ENCODE assay signal across 7 cellular contexts in genomic region chr19:4108767-4109625, GRCh38. TPM values are rescaled to one million over a fixed set of nuclear protein-coding genes. Genes with fewer than 3 reads are reported as not detected.
A peak's percentile ranks its signal among the peaks of the same experiment; 100 is the strongest.
DNase-seq lines count a peak whose midpoint lies in the region; ATAC-seq and TF ChIP-seq lines count a peak whose summit lies in the region.

No MANE protein-coding gene starts in this region.

- peak; percentile 76 for DNase-seq in activated naive CD4-positive, alpha-beta T cell treated with anti-CD3 and anti-CD28 coated beads for 36 hours
- DNase-seq in stimulated activated CD8-positive, alpha-beta memory T cell treated with anti-CD3 and anti-CD28 coated beads, Interleukin-2, amount 100 ng/mL, for 48 hours (ENCODE audit: low read depth in 2 of 2): peak; percentile 48 to 53
- DNase-seq in breast epithelium (ENCODE audit: low spot score in 2 of 2): no peak
- DNase-seq in 8988T: no peak
- DNase-seq in mesenteric fat pad (ENCODE audit: low spot score): no peak

- peaks cover 31% of the 10 kb centered on the region for H3K4me1 ChIP-seq in OCI-LY1 (ENCODE audit: insufficient read depth, low read length, severe bottlenecking)
- no peaks in the 10 kb centered on the region for H3K4me1 ChIP-seq in breast epithelium

- H3K36me3 ChIP-seq in OCI-LY1 (ENCODE audit: insufficient read depth, low read length) (peaks cover 67% of the 10 kb centered on the region), breast epithelium (no peaks in the 10 kb centered on the region)

- H3K27me3 ChIP-seq in OCI-LY1 (ENCODE audit: insufficient read depth, low read length) (no peaks in the 10 kb centered on the region), breast epithelium (no peaks in the 10 kb centered on the region)

- no peaks in the 10 kb centered on the region for H3K9me3 Mint-ChIP-seq in activated naive CD4-positive, alpha-beta T cell treated with anti-CD3 and anti-CD28 coated beads for 36 hours

- no peak overlapping the region for H3K4me3 Mint-ChIP-seq in activated naive CD4-positive, alpha-beta T cell treated with anti-CD3 and anti-CD28 coated beads for 36 hours

- ATAC-seq in GM21447 (IDR thresholded peaks at IDR 0.05; ENCODE audit: unreplicated experiment): peak; percentile 63

- H3K27ac ChIP-seq in OCI-LY1 (ENCODE audit: low read depth, low read length, poor library complexity, severe bottlenecking) (peak overlapping the region; percentile 97), breast epithelium (no peak overlapping the region)

- H3K9me3 ChIP-seq in OCI-LY1 (ENCODE audit: low read length) (peaks cover 4% of the 10 kb centered on the region; the same call in 1 of the 2 replicates), breast epithelium (no peaks in the 10 kb centered on the region)

- peaks cover 40% of the 10 kb centered on the region for H3K36me3 Mint-ChIP-seq in activated naive CD4-positive, alpha-beta T cell treated with anti-CD3 and anti-CD28 coated beads for 36 hours (ENCODE audit: low read depth)

- no peak for TF ChIP-seq CTCF in OCI-LY1 (IDR thresholded peaks at IDR 0.05; ENCODE audit: low read length)
- no peak for TF ChIP-seq CTCF in breast epithelium (IDR thresholded peaks at IDR 0.05)

- H4K20me1 ChIP-seq in OCI-LY1 (ENCODE audit: insufficient read depth, low read length): no peaks in the 10 kb centered on the region

- H3K79me2 ChIP-seq in OCI-LY1 (ENCODE audit: insufficient read depth, low read length): no peaks in the 10 kb centered on the region

- peaks cover 50% of the 10 kb centered on the region for H3K4me1 Mint-ChIP-seq in activated naive CD4-positive, alpha-beta T cell treated with anti-CD3 and anti-CD28 coated beads for 36 hours (ENCODE audit: low read depth)

- no peak for TF ChIP-seq POLR2A in breast epithelium (IDR thresholded peaks at IDR 0.05)

- H3K27ac Mint-ChIP-seq in activated naive CD4-positive, alpha-beta T cell treated with anti-CD3 and anti-CD28 coated beads for 36 hours: peak overlapping the region; percentile 78

- intact Hi-C loops in activated naive CD4-positive, alpha-beta T cell treated with anti-CD3 and anti-CD28 coated beads for 36 hours (cut with micrococcal nuclease): loop anchor here (5.0 kb wide), 1 partner anchor 42 kb away; the partner anchor contains the start of gene ZBTB7A
- intact Hi-C loops in breast epithelium (cut with DNase I; ENCODE audit: low total_unique reads): no loop called here

- CTCF ChIA-PET in activated naive CD4-positive, alpha-beta T cell treated with anti-CD3 and anti-CD28 coated beads for 36 hours (lab: Charles Lee): interaction anchor here (0.5 to 1.4 kb wide), 2 partner anchors 31 to 103 kb away, joined by 3 to 11 read pairs; no protein-coding TSS in a partner anchor

- H3K9me2 ChIP-seq in OCI-LY1 (ENCODE audit: low read depth, low read length): no peaks in the 10 kb centered on the region

- no peak overlapping the region for H2AFZ ChIP-seq in OCI-LY1 (ENCODE audit: low read length)

- H3K27me3 Mint-ChIP-seq in activated naive CD4-positive, alpha-beta T cell treated with anti-CD3 and anti-CD28 coated beads for 36 hours (ENCODE audit: low read depth): no peaks in the 10 kb centered on the region

- peak overlapping the region; percentile 44 for H3K4me2 ChIP-seq in OCI-LY1 (ENCODE audit: low read length)

- H3K9ac ChIP-seq in OCI-LY1 (ENCODE audit: low read length): peak overlapping the region; percentile 57; the same call in 1 of the 2 replicates

- H3K4me3 ChIP-seq in OCI-LY1 (ENCODE audit: low read depth, low read length, poor library complexity, severe bottlenecking): peak overlapping the region; percentile 20
- H3K4me3 ChIP-seq in breast epithelium: no peak overlapping the region

- 0 out of 2 replicates have a peak, but pooled peaks cover 5% of the 10 kb centered on the region for H3F3A ChIP-seq in OCI-LY1 (ENCODE audit: insufficient read depth, low read length)

RNA-seq across cellular contexts. Expression of gene MAP2K2, which starts 14.9 kb away (rescaled TPM):
- total RNA-seq in activated naive CD4-positive, alpha-beta T cell treated with anti-CD3 and anti-CD28 coated beads for 36 hours: 100 to 1,000 TPM; 101 to 103 TPM
- 10 to 100 TPM; 50.8 to 72.8 (median 64.5) TPM for total RNA-seq in breast epithelium
- total RNA-seq in mesenteric fat pad: 110 TPM

RNA-seq across cellular contexts. Expression of gene ZBTB7A, which starts 42.3 kb away (rescaled TPM):
- total RNA-seq in activated naive CD4-positive, alpha-beta T cell treated with anti-CD3 and anti-CD28 coated beads for 36 hours: 10 to 100 TPM; 11.3 to 11.9 TPM
- total RNA-seq in breast epithelium (10 to 100 TPM; 29.0 to 38.7 (median 29.8) TPM), mesenteric fat pad (51.2 TPM)

RNA-seq across cellular contexts. Expression of gene CREB3L3, which starts 44.4 kb away (rescaled TPM):
- total RNA-seq in activated naive CD4-positive, alpha-beta T cell treated with anti-CD3 and anti-CD28 coated beads for 36 hours: not detected
- total RNA-seq in breast epithelium (not detected), mesenteric fat pad (1.00 TPM)

Comparison
In these comparisons a context has a peak if more than half of its experiments do, and no peak if none do; other contexts are left out.
1. DNase-seq: peak in activated naive CD4-positive, alpha-beta T cell treated with anti-CD3 and anti-CD28 coated beads for 36 hours (single experiment) and stimulated activated CD8-positive, alpha-beta memory T cell treated with anti-CD3 and anti-CD28 coated beads, Interleukin-2, amount 100 ng/mL, for 48 hours (2 of 2); none in breast epithelium (0 of 2), 8988T (single experiment) and mesenteric fat pad (single experiment).